ENCODE assay signal across 1 cellular context in the genomic region with DNA sequence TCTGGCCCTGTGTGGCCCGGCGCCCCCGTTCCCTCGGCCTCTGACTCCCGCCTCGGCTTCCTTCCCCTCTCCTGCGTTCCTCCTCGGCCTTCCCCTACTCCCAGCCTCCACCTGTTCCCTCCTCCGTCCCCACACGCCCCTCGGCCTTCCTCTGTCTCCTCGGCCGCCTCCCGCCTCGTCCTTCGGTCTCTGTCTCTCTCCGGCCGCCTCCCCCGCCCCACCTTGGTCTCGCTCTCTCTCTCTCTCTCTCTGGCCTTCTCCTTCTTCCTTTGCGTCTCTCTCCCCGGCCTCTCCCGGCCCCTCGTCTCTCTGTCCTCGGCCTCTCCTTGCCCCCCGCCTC.
TF ChIP-seq lines count a peak whose summit lies in the region.

No MANE protein-coding gene starts in this region.

TF ChIP-seq in HEK293, 187 proteins besides CTCF, POLR2A, EP300 and RAD21 (continued from another document and continues in another):
- peak; percentile 56 for TF ChIP-seq SCRT1 (tag by site-specific recombination; IDR thresholded peaks at IDR 0.05; ENCODE audit: borderline replicate concordance)
- TF ChIP-seq ZNF114 (tag by site-specific recombination; IDR thresholded peaks at IDR 0.05) = no peak
- TF ChIP-seq, protein P1, sequence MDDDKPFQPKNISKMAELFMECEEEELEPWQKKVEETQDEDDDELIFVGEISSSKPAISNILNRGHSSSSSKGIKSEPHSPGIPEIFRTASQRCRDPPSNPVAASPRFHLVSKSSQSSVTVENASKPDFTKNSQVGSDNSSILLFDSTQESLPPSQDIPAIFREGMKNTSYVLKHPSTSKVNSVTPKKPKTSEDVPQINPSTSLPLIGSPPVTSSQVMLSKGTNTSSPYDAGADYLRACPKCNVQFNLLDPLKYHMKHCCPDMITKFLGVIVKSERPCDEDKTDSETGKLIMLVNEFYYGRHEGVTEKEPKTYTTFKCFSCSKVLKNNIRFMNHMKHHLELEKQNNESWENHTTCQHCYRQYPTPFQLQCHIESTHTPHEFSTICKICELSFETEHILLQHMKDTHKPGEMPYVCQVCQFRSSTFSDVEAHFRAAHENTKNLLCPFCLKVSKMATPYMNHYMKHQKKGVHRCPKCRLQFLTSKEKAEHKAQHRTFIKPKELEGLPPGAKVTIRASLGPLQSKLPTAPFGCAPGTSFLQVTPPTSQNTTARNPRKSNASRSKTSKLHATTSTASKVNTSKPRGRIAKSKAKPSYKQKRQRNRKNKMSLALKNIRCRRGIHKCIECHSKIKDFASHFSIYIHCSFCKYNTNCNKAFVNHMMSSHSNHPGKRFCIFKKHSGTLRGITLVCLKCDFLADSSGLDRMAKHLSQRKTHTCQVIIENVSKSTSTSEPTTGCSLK (tag by site-specific recombination; IDR thresholded peaks at IDR 0.05) = no peak
- TF ChIP-seq ZEB2 (tag by site-specific recombination; IDR thresholded peaks at IDR 0.05) = peak; percentile 68
- no peak for TF ChIP-seq ZNF776 (tag by site-specific recombination; IDR thresholded peaks at IDR 0.05; ENCODE audit: borderline replicate concordance)
- TF ChIP-seq, protein P2, sequence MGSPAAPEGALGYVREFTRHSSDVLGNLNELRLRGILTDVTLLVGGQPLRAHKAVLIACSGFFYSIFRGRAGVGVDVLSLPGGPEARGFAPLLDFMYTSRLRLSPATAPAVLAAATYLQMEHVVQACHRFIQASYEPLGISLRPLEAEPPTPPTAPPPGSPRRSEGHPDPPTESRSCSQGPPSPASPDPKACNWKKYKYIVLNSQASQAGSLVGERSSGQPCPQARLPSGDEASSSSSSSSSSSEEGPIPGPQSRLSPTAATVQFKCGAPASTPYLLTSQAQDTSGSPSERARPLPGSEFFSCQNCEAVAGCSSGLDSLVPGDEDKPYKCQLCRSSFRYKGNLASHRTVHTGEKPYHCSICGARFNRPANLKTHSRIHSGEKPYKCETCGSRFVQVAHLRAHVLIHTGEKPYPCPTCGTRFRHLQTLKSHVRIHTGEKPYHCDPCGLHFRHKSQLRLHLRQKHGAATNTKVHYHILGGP (tag by site-specific recombination; IDR thresholded peaks at IDR 0.05) = no peak
- no peak for TF ChIP-seq ZNF585B (tag by site-specific recombination; IDR thresholded peaks at IDR 0.05)
- no peak for TF ChIP-seq ZNF510 (tag by site-specific recombination; IDR thresholded peaks at IDR 0.05; ENCODE audit: insufficient replicate concordance)
- TF ChIP-seq ZNF416 (tag by site-specific recombination; IDR thresholded peaks at IDR 0.05) = no peak
- TF ChIP-seq ZNF132 (tag by site-specific recombination; IDR thresholded peaks at IDR 0.05; ENCODE audit: borderline replicate concordance) = no peak
- TF ChIP-seq RBAK (tag by site-specific recombination; IDR thresholded peaks at IDR 0.05) = no peak
- TF ChIP-seq ZIC2 (tag by site-specific recombination; IDR thresholded peaks at IDR 0.05) = no peak
- TF ChIP-seq ZNF335 (tag by site-specific recombination; conservative IDR thresholded peaks at IDR 0.05) = peak; percentile 73
- no peak for TF ChIP-seq ZNF239 (tag by site-specific recombination; IDR thresholded peaks at IDR 0.05)
- TF ChIP-seq, protein P3, sequence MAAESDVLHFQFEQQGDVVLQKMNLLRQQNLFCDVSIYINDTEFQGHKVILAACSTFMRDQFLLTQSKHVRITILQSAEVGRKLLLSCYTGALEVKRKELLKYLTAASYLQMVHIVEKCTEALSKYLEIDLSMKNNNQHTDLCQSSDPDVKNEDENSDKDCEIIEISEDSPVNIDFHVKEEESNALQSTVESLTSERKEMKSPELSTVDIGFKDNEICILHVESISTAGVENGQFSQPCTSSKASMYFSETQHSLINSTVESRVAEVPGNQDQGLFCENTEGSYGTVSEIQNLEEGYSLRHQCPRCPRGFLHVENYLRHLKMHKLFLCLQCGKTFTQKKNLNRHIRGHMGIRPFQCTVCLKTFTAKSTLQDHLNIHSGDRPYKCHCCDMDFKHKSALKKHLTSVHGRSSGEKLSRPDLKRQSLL (tag by site-specific recombination; IDR thresholded peaks at IDR 0.05) = no peak
- TF ChIP-seq ZNF548 (tag by site-specific recombination; IDR thresholded peaks at IDR 0.05) = no peak
- TF ChIP-seq ZBTB20 (tag by site-specific recombination; IDR thresholded peaks at IDR 0.05) = peak; percentile 42; the same call in 1 of the 2 replicates
- TF ChIP-seq, protein P4, sequence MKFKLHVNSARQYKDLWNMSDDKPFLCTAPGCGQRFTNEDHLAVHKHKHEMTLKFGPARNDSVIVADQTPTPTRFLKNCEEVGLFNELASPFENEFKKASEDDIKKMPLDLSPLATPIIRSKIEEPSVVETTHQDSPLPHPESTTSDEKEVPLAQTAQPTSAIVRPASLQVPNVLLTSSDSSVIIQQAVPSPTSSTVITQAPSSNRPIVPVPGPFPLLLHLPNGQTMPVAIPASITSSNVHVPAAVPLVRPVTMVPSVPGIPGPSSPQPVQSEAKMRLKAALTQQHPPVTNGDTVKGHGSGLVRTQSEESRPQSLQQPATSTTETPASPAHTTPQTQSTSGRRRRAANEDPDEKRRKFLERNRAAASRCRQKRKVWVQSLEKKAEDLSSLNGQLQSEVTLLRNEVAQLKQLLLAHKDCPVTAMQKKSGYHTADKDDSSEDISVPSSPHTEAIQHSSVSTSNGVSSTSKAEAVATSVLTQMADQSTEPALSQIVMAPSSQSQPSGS (tag by site-specific recombination; IDR thresholded peaks at IDR 0.05; ENCODE audit: low read depth) = no peak
- peak; percentile 65 for TF ChIP-seq ZBTB48 (tag by site-specific recombination; IDR thresholded peaks at IDR 0.05)
- peak; percentile 55 for TF ChIP-seq BCL11A (tag by site-specific recombination; IDR thresholded peaks at IDR 0.05; ENCODE audit: low read depth)
- TF ChIP-seq, protein P5, sequence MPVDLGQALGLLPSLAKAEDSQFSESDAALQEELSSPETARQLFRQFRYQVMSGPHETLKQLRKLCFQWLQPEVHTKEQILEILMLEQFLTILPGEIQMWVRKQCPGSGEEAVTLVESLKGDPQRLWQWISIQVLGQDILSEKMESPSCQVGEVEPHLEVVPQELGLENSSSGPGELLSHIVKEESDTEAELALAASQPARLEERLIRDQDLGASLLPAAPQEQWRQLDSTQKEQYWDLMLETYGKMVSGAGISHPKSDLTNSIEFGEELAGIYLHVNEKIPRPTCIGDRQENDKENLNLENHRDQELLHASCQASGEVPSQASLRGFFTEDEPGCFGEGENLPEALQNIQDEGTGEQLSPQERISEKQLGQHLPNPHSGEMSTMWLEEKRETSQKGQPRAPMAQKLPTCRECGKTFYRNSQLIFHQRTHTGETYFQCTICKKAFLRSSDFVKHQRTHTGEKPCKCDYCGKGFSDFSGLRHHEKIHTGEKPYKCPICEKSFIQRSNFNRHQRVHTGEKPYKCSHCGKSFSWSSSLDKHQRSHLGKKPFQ (tag by site-specific recombination; IDR thresholded peaks at IDR 0.05) = no peak
- TF ChIP-seq ZNF48 (tag by site-specific recombination; IDR thresholded peaks at IDR 0.05) = no peak
- TF ChIP-seq KLF8 (tag by site-specific recombination; IDR thresholded peaks at IDR 0.05) = peak; percentile 49
- no peak for TF ChIP-seq ZNF248 (tag by site-specific recombination; IDR thresholded peaks at IDR 0.05)
- TF ChIP-seq KLF7 (tag by site-specific recombination; IDR thresholded peaks at IDR 0.05; ENCODE audit: borderline replicate concordance) = 0 out of 2 replicates have a peak, but pooled peaks have one; percentile 29
- peak; percentile 31; the same call in 1 of the 2 replicates for TF ChIP-seq ZNF610 (tag by site-specific recombination; IDR thresholded peaks at IDR 0.05; ENCODE audit: borderline replicate concordance)
- TF ChIP-seq, protein P6, sequence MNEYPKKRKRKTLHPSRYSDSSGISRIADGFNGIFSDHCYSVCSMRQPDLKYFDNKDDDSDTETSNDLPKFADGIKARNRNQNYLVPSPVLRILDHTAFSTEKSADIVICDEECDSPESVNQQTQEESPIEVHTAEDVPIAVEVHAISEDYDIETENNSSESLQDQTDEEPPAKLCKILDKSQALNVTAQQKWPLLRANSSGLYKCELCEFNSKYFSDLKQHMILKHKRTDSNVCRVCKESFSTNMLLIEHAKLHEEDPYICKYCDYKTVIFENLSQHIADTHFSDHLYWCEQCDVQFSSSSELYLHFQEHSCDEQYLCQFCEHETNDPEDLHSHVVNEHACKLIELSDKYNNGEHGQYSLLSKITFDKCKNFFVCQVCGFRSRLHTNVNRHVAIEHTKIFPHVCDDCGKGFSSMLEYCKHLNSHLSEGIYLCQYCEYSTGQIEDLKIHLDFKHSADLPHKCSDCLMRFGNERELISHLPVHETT (tag by site-specific recombination; IDR thresholded peaks at IDR 0.05) = peak; percentile 64
- no peak for TF ChIP-seq ZNF544 (tag by site-specific recombination; IDR thresholded peaks at IDR 0.05)
- peak; percentile 67; the same call in 1 of the 2 replicates for TF ChIP-seq ZNF324 (tag by site-specific recombination; IDR thresholded peaks at IDR 0.05)
- TF ChIP-seq ZNF274 (IDR thresholded peaks at IDR 0.05; ENCODE audit: low read length) = no peak
- TF ChIP-seq ZNF274 (tag by site-specific recombination; IDR thresholded peaks at IDR 0.05; ENCODE audit: borderline replicate concordance) = no peak
- TF ChIP-seq MEIS1 (CRISPR knock-in tag; IDR thresholded peaks at IDR 0.05; ENCODE audit: borderline replicate concordance) = no peak
- 0 out of 2 replicates have a peak, but pooled peaks have one; percentile 26 for TF ChIP-seq ZFP69B (tag by site-specific recombination; IDR thresholded peaks at IDR 0.05)
- TF ChIP-seq, protein P7, sequence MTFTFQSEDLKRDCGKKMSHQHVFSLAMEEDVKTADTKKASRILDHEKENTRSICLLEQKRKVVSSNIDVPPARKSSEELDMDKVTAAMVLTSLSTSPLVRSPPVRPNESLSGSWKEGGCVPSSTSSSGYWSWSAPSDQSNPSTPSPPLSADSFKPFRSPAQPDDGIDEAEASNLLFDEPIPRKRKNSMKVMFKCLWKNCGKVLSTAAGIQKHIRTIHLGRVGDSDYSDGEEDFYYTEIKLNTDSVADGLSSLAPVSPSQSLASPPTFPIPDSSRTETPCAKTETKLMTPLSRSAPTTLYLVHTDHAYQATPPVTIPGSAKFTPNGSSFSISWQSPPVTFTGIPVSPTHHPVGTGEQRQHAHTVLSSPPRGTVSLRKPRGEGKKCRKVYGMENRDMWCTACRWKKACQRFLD (tag by site-specific recombination; IDR thresholded peaks at IDR 0.05) = no peak
- no peak for TF ChIP-seq OSR2 (tag by site-specific recombination; IDR thresholded peaks at IDR 0.05)
- TF ChIP-seq TCF7L2 (IDR thresholded peaks at IDR 0.05; ENCODE audit: borderline replicate concordance, low read depth, low read length) = no peak
- TF ChIP-seq ZNF555 (tag by site-specific recombination; conservative IDR thresholded peaks at IDR 0.05) = no peak
- TF ChIP-seq ZNF292 (tag by site-specific recombination; IDR thresholded peaks at IDR 0.05; ENCODE audit: borderline replicate concordance, low read depth) = no peak
- TF ChIP-seq ZNF837 (tag by site-specific recombination; IDR thresholded peaks at IDR 0.05) = peak; percentile 33; the same call in 1 of the 2 replicates
- TF ChIP-seq, protein P8, sequence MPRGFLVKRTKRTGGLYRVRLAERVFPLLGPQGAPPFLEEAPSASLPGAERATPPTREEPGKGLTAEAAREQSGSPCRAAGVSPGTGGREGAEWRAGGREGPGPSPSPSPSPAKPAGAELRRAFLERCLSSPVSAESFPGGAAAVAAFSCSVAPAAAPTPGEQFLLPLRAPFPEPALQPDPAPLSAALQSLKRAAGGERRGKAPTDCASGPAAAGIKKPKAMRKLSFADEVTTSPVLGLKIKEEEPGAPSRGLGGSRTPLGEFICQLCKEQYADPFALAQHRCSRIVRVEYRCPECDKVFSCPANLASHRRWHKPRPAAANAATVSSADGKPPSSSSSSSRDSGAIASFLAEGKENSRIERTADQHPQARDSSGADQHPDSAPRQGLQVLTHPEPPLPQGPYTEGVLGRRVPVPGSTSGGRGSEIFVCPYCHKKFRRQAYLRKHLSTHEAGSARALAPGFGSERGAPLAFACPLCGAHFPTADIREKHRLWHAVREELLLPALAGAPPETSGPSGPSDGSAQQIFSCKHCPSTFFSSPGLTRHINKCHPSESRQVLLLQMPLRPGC (tag by site-specific recombination; IDR thresholded peaks at IDR 0.05) = no peak
- TF ChIP-seq ZNF621 (tag by site-specific recombination; IDR thresholded peaks at IDR 0.05) = no peak
- TF ChIP-seq, protein P9, sequence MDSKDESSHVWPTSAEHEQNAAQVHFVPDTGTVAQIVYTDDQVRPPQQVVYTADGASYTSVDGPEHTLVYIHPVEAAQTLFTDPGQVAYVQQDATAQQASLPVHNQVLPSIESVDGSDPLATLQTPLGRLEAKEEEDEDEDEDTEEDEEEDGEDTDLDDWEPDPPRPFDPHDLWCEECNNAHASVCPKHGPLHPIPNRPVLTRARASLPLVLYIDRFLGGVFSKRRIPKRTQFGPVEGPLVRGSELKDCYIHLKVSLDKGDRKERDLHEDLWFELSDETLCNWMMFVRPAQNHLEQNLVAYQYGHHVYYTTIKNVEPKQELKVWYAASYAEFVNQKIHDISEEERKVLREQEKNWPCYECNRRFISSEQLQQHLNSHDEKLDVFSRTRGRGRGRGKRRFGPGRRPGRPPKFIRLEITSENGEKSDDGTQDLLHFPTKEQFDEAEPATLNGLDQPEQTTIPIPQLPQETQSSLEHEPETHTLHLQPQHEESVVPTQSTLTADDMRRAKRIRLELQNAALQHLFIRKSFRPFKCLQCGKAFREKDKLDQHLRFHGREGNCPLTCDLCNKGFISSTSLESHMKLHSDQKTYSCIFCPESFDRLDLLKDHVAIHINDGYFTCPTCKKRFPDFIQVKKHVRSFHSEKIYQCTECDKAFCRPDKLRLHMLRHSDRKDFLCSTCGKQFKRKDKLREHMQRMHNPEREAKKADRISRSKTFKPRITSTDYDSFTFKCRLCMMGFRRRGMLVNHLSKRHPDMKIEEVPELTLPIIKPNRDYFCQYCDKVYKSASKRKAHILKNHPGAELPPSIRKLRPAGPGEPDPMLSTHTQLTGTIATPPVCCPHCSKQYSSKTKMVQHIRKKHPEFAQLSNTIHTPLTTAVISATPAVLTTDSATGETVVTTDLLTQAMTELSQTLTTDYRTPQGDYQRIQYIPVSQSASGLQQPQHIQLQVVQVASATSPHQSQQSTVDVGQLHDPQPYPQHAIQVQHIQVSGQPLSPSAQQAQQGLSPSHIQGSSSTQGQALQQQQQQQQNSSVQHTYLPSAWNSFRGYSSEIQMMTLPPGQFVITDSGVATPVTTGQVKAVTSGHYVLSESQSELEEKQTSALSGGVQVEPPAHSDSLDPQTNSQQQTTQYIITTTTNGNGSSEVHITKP (tag by site-specific recombination; IDR thresholded peaks at IDR 0.05) = peak; percentile 72
- no peak for TF ChIP-seq ZNF169 (tag by site-specific recombination; IDR thresholded peaks at IDR 0.05)
- TF ChIP-seq ZNF155 (tag by site-specific recombination; IDR thresholded peaks at IDR 0.05) = no peak
- TF ChIP-seq KLF16 (tag by site-specific recombination; IDR thresholded peaks at IDR 0.05) = peak; percentile 76; the same call in 1 of the 2 replicates
- TF ChIP-seq ZNF146 (tag by site-specific recombination; IDR thresholded peaks at IDR 0.05) = 0 out of 2 replicates have a peak, but pooled peaks have one; percentile 26
- TF ChIP-seq, protein P10, sequence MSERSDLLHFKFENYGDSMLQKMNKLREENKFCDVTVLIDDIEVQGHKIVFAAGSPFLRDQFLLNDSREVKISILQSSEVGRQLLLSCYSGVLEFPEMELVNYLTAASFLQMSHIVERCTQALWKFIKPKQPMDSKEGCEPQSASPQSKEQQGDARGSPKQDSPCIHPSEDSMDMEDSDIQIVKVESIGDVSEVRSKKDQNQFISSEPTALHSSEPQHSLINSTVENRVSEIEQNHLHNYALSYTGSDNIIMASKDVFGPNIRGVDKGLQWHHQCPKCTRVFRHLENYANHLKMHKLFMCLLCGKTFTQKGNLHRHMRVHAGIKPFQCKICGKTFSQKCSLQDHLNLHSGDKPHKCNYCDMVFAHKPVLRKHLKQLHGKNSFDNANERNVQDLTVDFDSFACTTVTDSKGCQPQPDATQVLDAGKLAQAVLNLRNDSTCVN (tag by site-specific recombination; optimal IDR thresholded peaks at IDR 0.05) = peak; percentile 29
- TF ChIP-seq ZNF561 (tag by site-specific recombination; IDR thresholded peaks at IDR 0.05; ENCODE audit: borderline replicate concordance) = no peak
